In genomic region chr16:47971225-47971624, GRCh38 we compare ENCODE assay signal across 32 cellular contexts.
"Had no signal": no experiment of that assay in that cellular context is flagged by ENCODE, and none has a peak within 500 bp of the region (broad histone marks: within the 10 kb centered on the region; RNA-seq: fewer than 3 reads in every experiment).

No MANE protein-coding gene starts in this region.

- H3K27me3 ChIP-seq: adrenal gland, ascending aorta, body of pancreas, brain microvascular endothelial cell, breast epithelium, cardiac muscle cell had no signal

- H3K36me3 ChIP-seq: adrenal gland, ascending aorta, brain microvascular endothelial cell, breast epithelium, cardiac muscle cell had no signal

- H3K9me3 ChIP-seq: adrenal gland, ascending aorta, body of pancreas, breast epithelium had no signal

- H3K4me3 ChIP-seq: adrenal gland, ascending aorta, body of pancreas, breast epithelium, cardiac muscle cell had no signal

- H3K27ac ChIP-seq: adrenal gland, ascending aorta, body of pancreas, brain microvascular endothelial cell, breast epithelium, cardiac muscle cell had no signal

- DNase-seq: activated effector memory CD4-positive, alpha-beta T cell treated with anti-CD3 and anti-CD28 coated beads, Interleukin-2, amount 50 U/mL, for 16 hours; activated effector memory CD4-positive, alpha-beta T cell treated with Interleukin-2 at 50 U/mL for 16 hours; activated gamma-delta T cell; activated gamma-delta T cell treated with Interleukin-2 at 50 U/mL for 16 hours; activated naive CD4-positive, alpha-beta T cell; activated naive CD4-positive, alpha-beta T cell treated with anti-CD3 and anti-CD28 coated beads for 36 hours; activated naive CD4-positive, alpha-beta T cell treated with anti-CD3 and anti-CD28 coated beads, Interleukin-2, amount 10 ng/mL, durations not matched to agents 7 days and 5 days; activated naive CD4-positive, alpha-beta T cell treated with anti-CD3 and anti-CD28 coated beads, Interleukin-2, amount 50 U/mL, for 16 hours; activated naive CD4-positive, alpha-beta T cell treated with Interleukin-2 at 50 U/mL for 16 hours; activated naive CD8-positive, alpha-beta T cell treated with anti-CD3 and anti-CD28 coated beads for 36 hours; activated naive CD8-positive, alpha-beta T cell treated with anti-CD3 and anti-CD28 coated beads, Interleukin-2, amount 10 ng/mL, durations not matched to agents 7 days and 5 days; activated naive CD8-positive, alpha-beta T cell treated with anti-CD3 and anti-CD28 coated beads, Interleukin-2, amount 50 U/mL, for 24 hours; activated T-cell treated with anti-CD3 and anti-CD28 coated beads, Interleukin-2, amount 50 U/mL, for 1 hour; activated T-cell treated with anti-CD3 and anti-CD28 coated beads, Interleukin-2, amount 50 U/mL, for 24 hours; activated T-cell treated with anti-CD3 and anti-CD28 coated beads, Interleukin-2, amount 50 U/mL, for 4 hours; activated T-cell treated with anti-CD3 and anti-CD28 coated beads, Interleukin-2, amount 50 U/mL, for 48 hours; activated T-cell treated with anti-CD3 and anti-CD28 coated beads, Interleukin-2, amount 50 U/mL, for 72 hours; adrenal gland; amniotic stem cell; amygdala; anterior cingulate cortex; aorta; body of pancreas; brain microvascular endothelial cell; caudate nucleus; central memory CD4-positive, alpha-beta T cell; cerebellar nuclear complex had no signal

- H3K4me1 ChIP-seq: adrenal gland, ascending aorta, body of pancreas, breast epithelium had no signal

- ATAC-seq: activated naive CD4-positive, alpha-beta T cell treated with anti-CD3 and anti-CD28 coated beads, Interleukin-2, amount 50 U/mL, for 72 hours; activated naive CD8-positive, alpha-beta T cell treated with anti-CD3 and anti-CD28 coated beads, Interleukin-2, amount 50 U/mL, for 24 hours; activated T-cell treated with anti-CD3 and anti-CD28 coated beads, Interleukin-2, amount 50 U/mL, for 4 hours; activated T-cell treated with anti-CD3 and anti-CD28 coated beads, Interleukin-2, amount 50 U/mL, for 72 hours; activated T-helper 17 cell treated with anti-CD3 and anti-CD28 coated beads, Interleukin-2, amount 50 U/mL, for 72 hours; body of pancreas had no signal
